Comparison of ENCODE assay signal across 18 cellular contexts in the genomic region with DNA sequence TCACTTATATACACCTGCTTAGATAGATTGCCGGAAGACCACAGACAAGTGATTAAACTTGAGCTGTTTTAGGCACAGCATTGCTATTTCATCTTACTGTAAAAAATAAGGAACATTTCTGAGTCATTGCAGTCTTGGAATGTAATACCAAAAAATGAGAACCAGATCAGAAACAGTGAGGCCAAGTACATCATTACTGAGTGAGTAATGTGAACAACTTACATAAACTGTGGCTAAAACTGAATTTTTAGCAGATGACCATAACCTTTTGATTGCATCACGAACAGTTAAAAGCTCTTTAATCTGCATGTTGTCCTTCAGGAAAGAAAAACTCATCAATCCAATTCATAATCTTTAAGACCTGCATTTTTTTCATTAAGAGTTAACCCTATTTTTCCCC.
A peak's percentile ranks its signal among the peaks of the same experiment; 100 is the strongest.
DNase-seq lines count a peak whose midpoint lies in the region; ATAC-seq and TF ChIP-seq lines count a peak whose summit lies in the region.
"Had no signal": no experiment of that assay in that cellular context is flagged by ENCODE, and none has a peak within 500 bp of the region (broad histone marks: within the 10 kb centered on the region; RNA-seq: fewer than 3 reads in every experiment).

No MANE protein-coding gene starts in this region.

- WGBS in smooth muscle cell (ENCODE audit: low lambda C conversion rate): 8% methylated on average over 2 of the region's 2 CpGs
- WGBS in body of pancreas, 2 donors: 68 to 90% methylated on average over 2 of the region's 2 CpGs
- 52 to 70% methylated on average over 2 of the region's 2 CpGs for WGBS in esophagus squamous epithelium, 2 donors

- H3K27me3 ChIP-seq in smooth muscle cell (ENCODE audit: low read depth) (no peaks in the 10 kb centered on the region), body of pancreas (no peaks in the 10 kb centered on the region), esophagus squamous epithelium (no peaks in the 10 kb centered on the region)
- H3K27me3 ChIP-seq: MG63 had no signal

- H3K27ac ChIP-seq in smooth muscle cell (ENCODE audit: low read depth) (peak overlapping the region; percentile 61), body of pancreas (no peak overlapping the region), esophagus squamous epithelium (no peak overlapping the region)

- peak overlapping the region; percentile 12 for H3K4me2 ChIP-seq in smooth muscle cell
- H3K4me2 ChIP-seq: GM23338 had no signal

- H3K4me1 ChIP-seq in smooth muscle cell (ENCODE audit: low read depth): no peaks in the 10 kb centered on the region
- no peaks in the 10 kb centered on the region for H3K4me1 ChIP-seq in body of pancreas
- H3K4me1 ChIP-seq in esophagus squamous epithelium: no peaks in the 10 kb centered on the region

- ATAC-seq in body of pancreas (no peak), GM18519 (IDR thresholded peaks at IDR 0.05; ENCODE audit: low FRiP score, unreplicated experiment) (no peak)
- ATAC-seq: GM23338; Panc1; stimulated activated naive CD8-positive, alpha-beta T cell treated with anti-CD3 and anti-CD28 coated beads, Interleukin-15, amount 100 ng/mL, for 72 hours had no signal

- no peak overlapping the region for H3K4me3 ChIP-seq in fibroblast of mammary gland (ENCODE audit: control insufficient read depth, low read depth, low read length)
- no peak overlapping the region for H3K4me3 ChIP-seq in smooth muscle cell
- no peak overlapping the region for H3K4me3 ChIP-seq in body of pancreas
- H3K4me3 ChIP-seq in esophagus squamous epithelium: no peak overlapping the region
- H3K4me3 ChIP-seq: GM23338, MG63 had no signal

- H3F3A ChIP-seq in smooth muscle cell (ENCODE audit: low read depth): peaks cover 12% of the 10 kb centered on the region

- no peak overlapping the region for H2AFZ ChIP-seq in smooth muscle cell (ENCODE audit: low read depth)
- H2AFZ ChIP-seq: GM23338 had no signal

- TF ChIP-seq POLR2A in body of pancreas (IDR thresholded peaks at IDR 0.05) (no peak), esophagus squamous epithelium (IDR thresholded peaks at IDR 0.05) (no peak)

- H3K9ac ChIP-seq in smooth muscle cell (ENCODE audit: low read depth): no peak overlapping the region

- intact Hi-C loops in body of pancreas (cut with DNase I) (no loop called here), esophagus squamous epithelium (cut with DNase I) (no loop called here)

- H3K36me3 ChIP-seq in smooth muscle cell (ENCODE audit: low read depth) (no peaks in the 10 kb centered on the region), body of pancreas (replicated peaks in 1 of 2; ENCODE audit: insufficient read depth in 1 of 2, low read depth in 2 of 2) (no peaks in the 10 kb centered on the region), esophagus squamous epithelium (no peaks in the 10 kb centered on the region)
- H3K36me3 ChIP-seq: MG63 had no signal

- no peaks in the 10 kb centered on the region for H3K79me2 ChIP-seq in smooth muscle cell (ENCODE audit: low read depth)

- no peak for TF ChIP-seq CTCF in fibroblast of mammary gland (conservative IDR thresholded peaks at IDR 0.05; ENCODE audit: control insufficient read depth, insufficient read depth, low read depth, low read length)
- no peak for TF ChIP-seq CTCF in smooth muscle cell (IDR thresholded peaks at IDR 0.05; ENCODE audit: borderline replicate concordance, insufficient read depth, poor library complexity, severe bottlenecking)
- TF ChIP-seq CTCF in body of pancreas (IDR thresholded peaks at IDR 0.05): no peak
- no peak for TF ChIP-seq CTCF in esophagus squamous epithelium (IDR thresholded peaks at IDR 0.05)

- DNase-seq in GM03348 (ENCODE audit: low spot score) (peak; percentile 51), RKO (ENCODE audit: low spot score) (peak; percentile 45), fibroblast of mammary gland (ENCODE audit: low read depth) (peak; percentile 99), smooth muscle cell (lab: John Stamatoyannopoulos, UW; ENCODE audit: unreplicated experiment) (no peak), NCI-H345 (lab: John Stamatoyannopoulos, UW) (no peak), body of pancreas (no peak), esophagus squamous epithelium (lab: John Stamatoyannopoulos, UW) (no peak)
- DNase-seq: activated CD4-positive, alpha-beta memory T cell treated with anti-CD3 and anti-CD28 coated beads, Interleukin-2, amount 10 ng/mL, durations not matched to agents 7 days and 5 days; amniotic stem cell; C1 segment of cervical spinal cord; erythroblast; MG63; NCI-H2081 treated with DMSO at 0.1 percent for 48 hours; NCI-H82; stimulated activated naive CD8-positive, alpha-beta T cell treated with anti-CD3 and anti-CD28 coated beads, Interleukin-15, amount 100 ng/mL, for 72 hours had no signal

- H3K9me3 ChIP-seq in smooth muscle cell (replicated peaks; ENCODE audit: low read depth) (no peaks in the 10 kb centered on the region), body of pancreas (no peaks in the 10 kb centered on the region), esophagus squamous epithelium (no peaks in the 10 kb centered on the region)
- H3K9me3 ChIP-seq: MG63 had no signal

- H4K20me1 ChIP-seq in smooth muscle cell (ENCODE audit: low read depth): no peaks in the 10 kb centered on the region

Comparison
In these comparisons a context has a peak if more than half of its experiments do, and no peak if none do; other contexts are left out.
1. DNase-seq: peak in GM03348 (single experiment), RKO (single experiment) and fibroblast of mammary gland (single experiment); none in smooth muscle cell (single experiment), NCI-H345 (single experiment), body of pancreas (0 of 4) and esophagus squamous epithelium (single experiment).